ENCODE assay signal across 9 cellular contexts in genomic region chr1:41371630-41372599, GRCh38. TPM values are rescaled to one million over a fixed set of nuclear protein-coding genes. Genes with fewer than 3 reads are reported as not detected.
DNase-seq lines count a peak whose midpoint lies in the region; ATAC-seq and TF ChIP-seq lines count a peak whose summit lies in the region.
"Had no signal": no experiment of that assay in that cellular context is flagged by ENCODE, and none has a peak within 500 bp of the region (broad histone marks: within the 10 kb centered on the region; RNA-seq: fewer than 3 reads in every experiment).

No MANE protein-coding gene starts in this region.

- H3F3A ChIP-seq in MM.1S (ENCODE audit: insufficient read depth, low read length): no peaks in the 10 kb centered on the region

- no peaks in the 10 kb centered on the region for H3K9me3 Mint-ChIP-seq in progenitor cell of endocrine pancreas (ENCODE audit: low read depth)
- no peaks in the 10 kb centered on the region for H3K9me3 Mint-ChIP-seq in activated CD4-positive, alpha-beta T cell treated with anti-CD3 and anti-CD28 coated beads for 36 hours (ENCODE audit: low read depth)

- intact Hi-C loops in lower leg skin (cut with DNase I; ENCODE audit: low total_unique reads): no loop called here
- intact Hi-C loops in activated CD4-positive, alpha-beta T cell treated with anti-CD3 and anti-CD28 coated beads for 36 hours (cut with DNase I, micrococcal nuclease): no loop called here

- no peaks in the 10 kb centered on the region for H3K4me1 ChIP-seq in MM.1S (ENCODE audit: low read length)

- no peaks in the 10 kb centered on the region for H3K36me3 ChIP-seq in MM.1S (replicated peaks; ENCODE audit: insufficient read depth, low read length)

- H4K20me1 ChIP-seq in MM.1S (ENCODE audit: insufficient read depth, low read length): no peaks in the 10 kb centered on the region

- no peaks in the 10 kb centered on the region for H3K79me2 ChIP-seq in MM.1S (ENCODE audit: low read length)

- no peak for ATAC-seq in activated CD4-positive, alpha-beta T cell treated with anti-CD3 and anti-CD28 coated beads for 36 hours

- no peaks in the 10 kb centered on the region for H3K9me2 ChIP-seq in MM.1S (replicated peaks; ENCODE audit: insufficient read depth, low read length)

- H3K4me3 Mint-ChIP-seq in progenitor cell of endocrine pancreas (ENCODE audit: low read depth): no peak overlapping the region
- no peak overlapping the region for H3K4me3 Mint-ChIP-seq in activated CD4-positive, alpha-beta T cell treated with anti-CD3 and anti-CD28 coated beads for 36 hours

- CTCF ChIA-PET in activated CD4-positive, alpha-beta T cell treated with anti-CD3 and anti-CD28 coated beads for 36 hours (lab: Charles Lee): interaction anchor here (0.9 kb wide), 1 partner anchor 8 kb away, joined by 3 read pairs; no protein-coding TSS in a partner anchor

- 28 to 36% methylated on average over 6 to 7 of the region's 7 CpGs for WGBS in lower leg skin, 2 donors

- no peaks in the 10 kb centered on the region for H3K9me3 ChIP-seq in MM.1S (replicated peaks; ENCODE audit: insufficient read depth, low read length)

- H2AFZ ChIP-seq in MM.1S (ENCODE audit: low read length): no peak overlapping the region

- TF ChIP-seq CTCF in progenitor cell of endocrine pancreas (IDR thresholded peaks at IDR 0.05; ENCODE audit: unreplicated experiment) (no peak), lower leg skin (IDR thresholded peaks at IDR 0.05) (no peak), MM.1S (IDR thresholded peaks at IDR 0.05; ENCODE audit: low read length) (no peak)

- no peak overlapping the region for H3K4me3 ChIP-seq in lower leg skin (ENCODE audit: low read depth, poor library complexity, severe bottlenecking)
- H3K4me3 ChIP-seq in MM.1S (ENCODE audit: low read length): no peak overlapping the region

- no peaks in the 10 kb centered on the region for H3K36me3 Mint-ChIP-seq in progenitor cell of endocrine pancreas (ENCODE audit: insufficient read depth)
- H3K36me3 Mint-ChIP-seq in activated CD4-positive, alpha-beta T cell treated with anti-CD3 and anti-CD28 coated beads for 36 hours (ENCODE audit: low read depth): no peaks in the 10 kb centered on the region

- no peak overlapping the region for H3K27ac ChIP-seq in MM.1S (ENCODE audit: low read length)

- peaks cover 30% of the 10 kb centered on the region for H3K4me1 Mint-ChIP-seq in progenitor cell of endocrine pancreas (ENCODE audit: low read depth)
- H3K4me1 Mint-ChIP-seq in activated CD4-positive, alpha-beta T cell treated with anti-CD3 and anti-CD28 coated beads for 36 hours: peaks cover 2% of the 10 kb centered on the region

- peak overlapping the region; percentile 53 for H3K27ac Mint-ChIP-seq in progenitor cell of endocrine pancreas
- no peak overlapping the region for H3K27ac Mint-ChIP-seq in activated CD4-positive, alpha-beta T cell treated with anti-CD3 and anti-CD28 coated beads for 36 hours

- H3K27me3 ChIP-seq in MM.1S (replicated peaks; ENCODE audit: insufficient read depth, low read length): peaks cover 11% of the 10 kb centered on the region

- peak; percentile 62 for DNase-seq in HT1080 (ENCODE audit: low read depth)
- DNase-seq in NCI-H510A treated with DMSO at 0.1 percent for 48 hours (lab: John Stamatoyannopoulos, UW): peak; percentile 100
- DNase-seq in glomerular visceral epithelial cell (ENCODE audit: extremely low spot score): peak; percentile 54
- no peak for DNase-seq in progenitor cell of endocrine pancreas (ENCODE audit: low spot score, unreplicated experiment)
- no peak for DNase-seq in lower leg skin (ENCODE audit: low spot score in 2 of 2)
- no peak for DNase-seq in activated CD4-positive, alpha-beta T cell treated with anti-CD3 and anti-CD28 coated beads for 36 hours
- no peak for DNase-seq in stimulated activated naive CD4-positive, alpha-beta T cell treated with Interleukin-2 at 50 U/mL for 16 hours (lab: John Stamatoyannopoulos, UW)
- no peak for DNase-seq in MM.1S
- DNase-seq: activated CD4-positive, alpha-beta T cell treated with anti-CD3 and anti-CD28 coated beads for 1 hour had no signal

- no peak overlapping the region for H3K9ac ChIP-seq in MM.1S (ENCODE audit: low read length)

- TF ChIP-seq POLR2A in lower leg skin (IDR thresholded peaks at IDR 0.05): no peak

- POLR2A ChIA-PET in activated CD4-positive, alpha-beta T cell treated with anti-CD3 and anti-CD28 coated beads for 36 hours (lab: Charles Lee): no interaction called here

- H3K4me2 ChIP-seq in MM.1S (ENCODE audit: low read depth, low read length): no peak overlapping the region

- peaks cover 37% of the 10 kb centered on the region for H3K27me3 Mint-ChIP-seq in progenitor cell of endocrine pancreas
- H3K27me3 Mint-ChIP-seq in activated CD4-positive, alpha-beta T cell treated with anti-CD3 and anti-CD28 coated beads for 36 hours: peaks cover 29% of the 10 kb centered on the region

RNA-seq across cellular contexts. Expression of gene FOXO6, which starts 10.7 kb away (rescaled TPM):
- 0.90 and 0.97 TPM in 2 replicates for total RNA-seq in HT1080 (2014; rRNA removed; shearing (Covaris generic))
- 0.29 and 0.62 TPM in 2 replicates for polyA plus RNA-seq in HT1080 (2015; cell fraction: cytosol; rRNA removed)
- polyA plus RNA-seq in HT1080 (2015; cell fraction: nucleus; rRNA removed): 0.34 and 0.91 TPM in 2 replicates
- total RNA-seq in progenitor cell of endocrine pancreas (2.8 and 2.9 TPM in 2 replicates), lower leg skin (1 to 10 TPM in 3 of 4 donors, under 1 TPM in 1; 0.15 to 3.5 (median 1.5) TPM)
- total RNA-seq in activated CD4-positive, alpha-beta T cell treated with anti-CD3 and anti-CD28 coated beads for 36 hours: under 1 TPM in 1 of 2 experiments, not detected in 1; 0.09 TPM

Comparison
In these comparisons a context has a peak if more than half of its experiments do, and no peak if none do; other contexts are left out.
1. DNase-seq: peak in HT1080 (single experiment), NCI-H510A treated with DMSO at 0.1 percent for 48 hours (single experiment) and glomerular visceral epithelial cell (single experiment); none in progenitor cell of endocrine pancreas (single experiment), lower leg skin (0 of 2), activated CD4-positive, alpha-beta T cell treated with anti-CD3 and anti-CD28 coated beads for 36 hours (single experiment), stimulated activated naive CD4-positive, alpha-beta T cell treated with Interleukin-2 at 50 U/mL for 16 hours (single experiment) and MM.1S (single experiment).